In genomic region chr12:25518512-25518911, GRCh38 we compare ENCODE assay signal across 8 cellular contexts. TPM values are rescaled to one million over a fixed set of nuclear protein-coding genes. Genes with fewer than 3 reads are reported as not detected.
DNase-seq lines count a peak whose midpoint lies in the region; ATAC-seq, FAIRE-seq and TF ChIP-seq lines count a peak whose summit lies in the region.
"Had no signal": no experiment of that assay in that cellular context is flagged by ENCODE, and none has a peak within 500 bp of the region (broad histone marks: within the 10 kb centered on the region; RNA-seq: fewer than 3 reads in every experiment).

No MANE protein-coding gene starts in this region.

- FAIRE-seq in RCC 7860 (lab: Jason Lieb, UNC) (peak; percentile 97), H54 (lab: Jason Lieb, UNC) (no peak)

- TF ChIP-seq POLR2A in H54 (IDR thresholded peaks at IDR 0.05; ENCODE audit: low read depth, low read length) = no peak

- ATAC-seq in GM19023 (IDR thresholded peaks at IDR 0.05; ENCODE audit: unreplicated experiment) (peak; percentile 80), HG02623 (IDR thresholded peaks at IDR 0.05; ENCODE audit: unreplicated experiment) (peak; percentile 87)

- DNase-seq in RCC 7860 (ENCODE audit: low spot score) = peak; percentile 86
- peak; percentile 7 for DNase-seq in myocyte (ENCODE audit: low read depth)
- no peak for DNase-seq in H54 (ENCODE audit: insufficient read length, low spot score)
- DNase-seq in stimulated activated CD4-positive, alpha-beta T cell treated with anti-CD3 and anti-CD28 coated beads, Interleukin-12 subunit alpha, Interleukin-12 subunit beta, amount 100 ng/mL, for 4 hours = no peak
- DNase-seq in cerebellar cortex (ENCODE audit: low spot score) = no peak
- DNase-seq: activated CD8-positive, alpha-beta memory T cell treated with anti-CD3 and anti-CD28 coated beads for 24 hours had no signal

RNA-seq across cellular contexts. Expression of gene LMNTD1, which starts 34.6 kb away (rescaled TPM):
- total RNA-seq in myocyte = not detected in 2 replicates
- polyA plus RNA-seq in myocyte (2012) = not detected

Comparison
In these comparisons a context has a peak if more than half of its experiments do, and no peak if none do; other contexts are left out.
1. DNase-seq: peak in RCC 7860 (single experiment) and myocyte (single experiment); none in H54 (single experiment), stimulated activated CD4-positive, alpha-beta T cell treated with anti-CD3 and anti-CD28 coated beads, Interleukin-12 subunit alpha, Interleukin-12 subunit beta, amount 100 ng/mL, for 4 hours (single experiment) and cerebellar cortex (single experiment).